In the genomic region with DNA sequence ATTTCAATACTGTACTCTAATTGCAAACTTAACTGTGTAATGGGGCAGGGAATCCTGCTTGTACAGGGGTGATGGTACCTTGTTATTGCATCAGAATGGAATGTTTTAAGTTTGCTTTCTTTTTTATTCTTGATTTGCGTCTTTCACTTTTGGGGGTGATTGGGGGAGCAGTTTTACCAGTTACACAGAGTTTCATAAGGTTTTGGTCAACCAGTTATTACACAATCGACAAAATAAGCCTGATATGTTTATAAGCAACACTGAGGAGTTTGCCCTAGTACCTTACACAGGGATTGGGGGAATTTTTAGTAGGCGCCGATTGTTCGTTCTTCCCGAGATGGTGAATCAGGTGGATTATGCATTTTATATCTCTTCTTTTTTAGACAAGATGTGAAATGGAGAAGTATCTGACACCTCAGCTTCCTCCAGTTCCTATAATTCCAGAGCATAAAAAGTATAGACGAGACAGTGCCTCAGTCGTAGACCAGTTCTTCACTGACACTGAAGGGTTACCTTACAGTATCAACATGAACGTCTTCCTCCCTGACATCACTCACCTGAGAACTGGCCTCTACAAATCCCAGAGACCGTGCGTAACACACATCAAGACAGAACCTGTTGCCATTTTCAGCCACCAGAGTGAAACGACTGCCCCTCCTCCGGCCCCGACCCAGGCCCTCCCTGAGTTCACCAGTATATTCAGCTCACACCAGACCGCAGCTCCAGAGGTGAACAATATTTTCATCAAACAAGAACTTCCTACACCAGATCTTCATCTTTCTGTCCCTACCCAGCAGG, we compare ENCODE assay signal across 12 cellular contexts. TPM values are rescaled to one million over a fixed set of nuclear protein-coding genes. Genes with fewer than 3 reads are reported as not detected.
A peak's percentile ranks its signal among the peaks of the same experiment; 100 is the strongest.
DNase-seq lines count a peak whose midpoint lies in the region; ATAC-seq, FAIRE-seq and TF ChIP-seq lines count a peak whose summit lies in the region.
"Had no signal": no experiment of that assay in that cellular context is flagged by ENCODE, and none has a peak within 500 bp of the region (broad histone marks: within the 10 kb centered on the region; RNA-seq: fewer than 3 reads in every experiment).

No MANE protein-coding gene starts in this region.

- no peak for DNase-seq in A549 (ENCODE audit: low read depth in 1 of 2, low spot score in 1 of 2)
- DNase-seq in IMR-90: no peak
- peak; percentile 57 for DNase-seq in epithelial cell of prostate (ENCODE audit: low read depth, low spot score)
- DNase-seq in neural crest cell (ENCODE audit: low read depth, low spot score): no peak
- no peak for DNase-seq in stimulated activated naive B cell treated with anti-CD40 and anti-IgM and Interleukin-4, amounts not matched to agents 10 μg/mL and 1 μg/mL and 100 μg/mL, for 72 hours
- DNase-seq: activated T-cell treated with anti-CD3 and anti-CD28 coated beads, Interleukin-2, amount 50 U/mL, for 4 hours; GF-D8; stimulated activated CD4-positive, alpha-beta T cell treated with anti-CD3 and anti-CD28 coated beads, Interleukin-2, amount 100 ng/mL, for 24 hours had no signal

- no peak overlapping the region for H3K27ac Mint-ChIP-seq in neural crest cell (ENCODE audit: unreplicated experiment)
- no peak overlapping the region for H3K27ac Mint-ChIP-seq in stimulated activated naive B cell treated with anti-CD40 and anti-IgM and Interleukin-4, amounts not matched to agents 10 μg/mL and 1 μg/mL and 100 μg/mL, for 72 hours

- TF ChIP-seq POLR2A in A549 (IDR thresholded peaks at IDR 0.05; ENCODE audit: low read length): no peak
- no peak for TF ChIP-seq POLR2A in IMR-90 (IDR thresholded peaks at IDR 0.05; ENCODE audit: low read depth, low read length)

- peaks cover 18 to 30% of the 10 kb centered on the region in 2 experiments for H3K79me1 ChIP-seq in IMR-90 (ENCODE audit: low read depth in 1 of 2, low read length in 2 of 2)

- H3K23ac ChIP-seq in IMR-90 (ENCODE audit: low read depth, low read length): no peak overlapping the region

- BruUV-seq in IMR-90 (replicated peaks; lab: Mats Ljungman, UMichigan): no TSS peak

- CTCF ChIA-PET in A549 (lab: Yijun Ruan, JAX) (no interaction called here), IMR-90 (lab: Yijun Ruan, JAX) (no interaction called here)

- no peak for FAIRE-seq in A549 (lab: Jason Lieb, UNC)
- FAIRE-seq: frontal cortex had no signal

- H3K4me3 ChIP-seq in A549 (peak overlapping the region; percentile 90), IMR-90 (ENCODE audit: insufficient read depth, low read depth, low read length) (no peak overlapping the region)

- no peak for TF ChIP-seq EP300 in A549 (IDR thresholded peaks at IDR 0.05)

- peak overlapping the region; percentile 31 for H3K4me3 Mint-ChIP-seq in neural crest cell
- no peak overlapping the region for H3K4me3 Mint-ChIP-seq in stimulated activated naive B cell treated with anti-CD40 and anti-IgM and Interleukin-4, amounts not matched to agents 10 μg/mL and 1 μg/mL and 100 μg/mL, for 72 hours

- no peak overlapping the region for H4K8ac ChIP-seq in IMR-90 (ENCODE audit: low read depth in 2 of 2, low read length in 2 of 2)

- H3K14ac ChIP-seq in IMR-90 (replicated peaks; ENCODE audit: low read depth, low read length): no peak overlapping the region

- no peaks in the 10 kb centered on the region for H3K9me1 ChIP-seq in IMR-90 (ENCODE audit: insufficient read depth, low read length)

- no peak overlapping the region for H2AK5ac ChIP-seq in IMR-90 (ENCODE audit: low read depth, low read length)

- TF ChIP-seq RAD21 in A549 (conservative IDR thresholded peaks at IDR 0.05 in 1 of 2, IDR thresholded peaks at IDR 0.05 in 1 of 2): no peak
- no peak for TF ChIP-seq RAD21 in IMR-90 (IDR thresholded peaks at IDR 0.05; ENCODE audit: low read length)

- ATAC-seq in A549: no peak
- ATAC-seq in IMR-90 (ENCODE audit: low read depth): no peak
- no peak for ATAC-seq in HG02759 (IDR thresholded peaks at IDR 0.05; ENCODE audit: unreplicated experiment)
- no peak for ATAC-seq in stimulated activated naive B cell treated with anti-CD40 and anti-IgM and Interleukin-4, amounts not matched to agents 10 μg/mL and 1 μg/mL and 100 μg/mL, for 72 hours (replicated peaks)
- ATAC-seq in GM21825 (IDR thresholded peaks at IDR 0.05; ENCODE audit: unreplicated experiment): no peak
- no peak for ATAC-seq in HG03469 (IDR thresholded peaks at IDR 0.05; ENCODE audit: unreplicated experiment)
- ATAC-seq: activated T-cell treated with anti-CD3 and anti-CD28 coated beads, Interleukin-2, amount 50 U/mL, for 4 hours had no signal

- no peaks in the 10 kb centered on the region for H3K36me3 Mint-ChIP-seq in neural crest cell (ENCODE audit: low read depth)
- peaks cover 0 to 3% of the 10 kb centered on the region in 2 donors for H3K36me3 Mint-ChIP-seq in stimulated activated naive B cell treated with anti-CD40 and anti-IgM and Interleukin-4, amounts not matched to agents 10 μg/mL and 1 μg/mL and 100 μg/mL, for 72 hours

- H3K4me2 ChIP-seq in A549: peak overlapping the region; percentile 90
- peak overlapping the region; percentile 70 for H3K4me2 ChIP-seq in IMR-90 (ENCODE audit: low read depth, low read length)

- H3K27me3 ChIP-seq in IMR-90 (ENCODE audit: control insufficient read depth, insufficient read depth, low read length): no peaks in the 10 kb centered on the region

- no peak overlapping the region for H2AK9ac ChIP-seq in IMR-90 (replicated peaks; ENCODE audit: low read depth, low read length, poor library complexity)

- peak overlapping the region; percentile 41; the same call in 1 of the 2 replicates for H2BK20ac ChIP-seq in IMR-90 (ENCODE audit: low read depth, low read length)

- H2BK15ac ChIP-seq in IMR-90 (ENCODE audit: low read depth, low read length): no peak overlapping the region; the same call in 2 of the 3 replicates

- no peak overlapping the region for H2BK120ac ChIP-seq in IMR-90 (ENCODE audit: low read depth, low read length)

- no peak overlapping the region for H4K5ac ChIP-seq in IMR-90 (ENCODE audit: low read depth, low read length)

- POLR2A ChIA-PET in A549 (lab: Yijun Ruan, JAX): no interaction called here
- POLR2A ChIA-PET in IMR-90 (lab: Charles Lee; ENCODE audit: unreplicated experiment): no interaction called here

- no peak overlapping the region for H3K56ac ChIP-seq in IMR-90 (ENCODE audit: extremely low read depth, insufficient read depth, low read length)

- peaks cover 63% of the 10 kb centered on the region for H3K27me3 Mint-ChIP-seq in neural crest cell (ENCODE audit: low read depth)
- peaks cover 18 to 43% of the 10 kb centered on the region in 2 donors for H3K27me3 Mint-ChIP-seq in stimulated activated naive B cell treated with anti-CD40 and anti-IgM and Interleukin-4, amounts not matched to agents 10 μg/mL and 1 μg/mL and 100 μg/mL, for 72 hours

- H2BK5ac ChIP-seq in IMR-90 (ENCODE audit: low read depth, low read length, poor library complexity, severe bottlenecking): no peak overlapping the region

- in situ Hi-C loops in IMR-90 (cut with MboI; ENCODE audit: low sequenced_read_pairs): no loop called here

- no peak overlapping the region for H3K18ac ChIP-seq in IMR-90 (ENCODE audit: low read depth, low read length)

- peak overlapping the region; percentile 4; the same call in 1 of the 2 replicates for H4K91ac ChIP-seq in IMR-90 (ENCODE audit: insufficient read depth, low read depth, low read length)

- peak overlapping the region; percentile 29 for H3K4ac ChIP-seq in IMR-90 (ENCODE audit: low read depth, low read length)

- intact Hi-C loops in IMR-90 (cut with micrococcal nuclease): loop anchor here (5.0 kb wide), 1 partner anchor 76 kb away; no protein-coding TSS in a partner anchor

- dilution Hi-C loops in IMR-90 (cut with HindIII; ENCODE audit: low sequenced_read_pairs, unreplicated experiment): no loop called here

- peaks cover 24% of the 10 kb centered on the region for H3K4me1 Mint-ChIP-seq in neural crest cell
- peaks cover 10 to 18% of the 10 kb centered on the region in 2 donors for H3K4me1 Mint-ChIP-seq in stimulated activated naive B cell treated with anti-CD40 and anti-IgM and Interleukin-4, amounts not matched to agents 10 μg/mL and 1 μg/mL and 100 μg/mL, for 72 hours

- H3K9me3 Mint-ChIP-seq in neural crest cell: no peaks in the 10 kb centered on the region
- H3K9me3 Mint-ChIP-seq in stimulated activated naive B cell treated with anti-CD40 and anti-IgM and Interleukin-4, amounts not matched to agents 10 μg/mL and 1 μg/mL and 100 μg/mL, for 72 hours: no peaks in the 10 kb centered on the region
- H3K9me3 Mint-ChIP-seq: activated T-cell treated with anti-CD3 and anti-CD28 coated beads, Interleukin-2, amount 50 U/mL, for 4 hours had no signal

- WGBS in A549 (ENCODE audit: missing lambda C conversion rate): 3% methylated on average over 15 of the region's 15 CpGs
- 76% methylated on average over 4 of the region's 15 CpGs; no CpG with 5 or more reads in 1 of the 2 experiments for WGBS in IMR-90 (ENCODE audit: extremely low coverage in 2 of 2, insufficient read length in 1 of 2), 2 experiments

- peaks cover 46% of the 10 kb centered on the region for H3K4me1 ChIP-seq in A549
- H3K4me1 ChIP-seq in IMR-90 (ENCODE audit: control insufficient read depth, insufficient read depth, low read length): peaks cover 5% of the 10 kb centered on the region

- H3K9me3 ChIP-seq in A549 (no peaks in the 10 kb centered on the region), IMR-90 (ENCODE audit: control insufficient read depth, insufficient read depth, low read length) (no peaks in the 10 kb centered on the region)

- H3K9ac ChIP-seq in IMR-90 (ENCODE audit: low read depth, low read length): no peak overlapping the region

- H3K36me3 ChIP-seq in IMR-90 (ENCODE audit: control insufficient read depth, insufficient read depth, low read length): peaks cover 5% of the 10 kb centered on the region

- H4K20me1 ChIP-seq in IMR-90 (ENCODE audit: insufficient read depth, low read length): no peaks in the 10 kb centered on the region

- no peak for TF ChIP-seq CTCF in A549 (IDR thresholded peaks at IDR 0.05)
- TF ChIP-seq CTCF in IMR-90 (conservative IDR thresholded peaks at IDR 0.05; ENCODE audit: low read depth, low read length): no peak
- no peak for TF ChIP-seq CTCF in neural crest cell (conservative IDR thresholded peaks at IDR 0.05)

- H3K27ac ChIP-seq in A549: peak overlapping the region; percentile 80 to 93
- H3K27ac ChIP-seq in IMR-90 (ENCODE audit: insufficient read depth, low read length): no peak overlapping the region
- H3K27ac ChIP-seq in epithelial cell of prostate: peak overlapping the region; percentile 96

- no peak overlapping the region for H2AFZ ChIP-seq in IMR-90 (replicated peaks; ENCODE audit: low read length, poor library complexity)

RNA-seq across cellular contexts. Expression of gene KLF5, which starts 2.9 kb away (rescaled TPM):
- 83.5 and 101 TPM in 2 replicates for polyA plus RNA-seq in A549 (2011; rRNA removed)
- polyA plus RNA-seq in A549 (2012; cell fraction: cytosol; rRNA removed): 36.0 and 53.4 TPM in 2 replicates
- polyA plus RNA-seq in A549 (2012; cell fraction: nucleus; rRNA removed): 36.0 and 38.1 TPM in 2 replicates
- polyA plus RNA-seq in A549 (2017; fragmentation: RNase III; extraction: RNeasy Plus Mini Kit Qiagen cat#74134 plus additional on column Dnase treatment): 31.8 to 48.7 TPM (median 34.4 TPM) in 3 replicates
- 124 and 158 TPM in 2 replicates for polyA minus RNA-seq in A549 (2011; rRNA and poly(A)+ RNA removed)
- 4.4 and 5.4 TPM in 2 replicates for total RNA-seq in IMR-90 (2012; rRNA removed)
- 8.8 and 11.2 TPM in 2 replicates for polyA plus RNA-seq in IMR-90 (2012; rRNA removed)
- polyA plus RNA-seq in IMR-90 (2012; cell fraction: cytosol; rRNA removed): 1.9 and 4.8 TPM in 2 replicates
- 3.7 and 10.8 TPM in 2 replicates for polyA plus RNA-seq in IMR-90 (2012; cell fraction: nucleus; rRNA removed; ENCODE audit: low replicate concordance)
- total RNA-seq in neural crest cell: 0.44 and 0.68 TPM in 2 replicates
